2 cellular contexts compared by ENCODE assay signal in the genomic region with DNA sequence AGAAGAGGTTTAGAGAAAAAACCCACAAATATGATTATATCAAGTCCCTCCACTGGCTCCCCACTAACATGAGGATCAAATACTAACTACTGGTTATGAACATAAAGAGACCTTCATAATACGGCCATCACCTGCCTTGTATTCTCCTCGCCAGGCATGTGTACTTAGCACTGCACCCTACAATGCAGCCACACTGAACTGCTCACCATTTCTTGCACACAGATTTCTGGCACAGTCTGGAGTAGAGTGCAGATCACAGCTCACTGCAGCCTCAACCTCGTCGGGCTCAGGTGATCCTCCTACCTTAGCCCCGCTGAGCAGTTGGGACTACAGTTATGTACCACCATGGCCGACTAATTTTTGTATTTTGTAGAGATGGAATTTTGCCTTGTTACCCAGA.
TF ChIP-seq lines count a peak whose summit lies in the region.

No MANE protein-coding gene starts in this region.

TF ChIP-seq in liver, 16 proteins besides CTCF, POLR2A, EP300 and RAD21:
- TF ChIP-seq GABPA (IDR thresholded peaks at IDR 0.05 in 1 of 2, conservative IDR thresholded peaks at IDR 0.05 in 1 of 2) (no peak), SP1 (IDR thresholded peaks at IDR 0.05) (no peak), MAX (IDR thresholded peaks at IDR 0.05) (no peak), EGR1 (IDR thresholded peaks at IDR 0.05; ENCODE audit: low read depth in 2 of 2) (no peak), HNF4G (IDR thresholded peaks at IDR 0.05) (no peak), HNF4A (conservative IDR thresholded peaks at IDR 0.05) (no peak)
- TF ChIP-seq, protein P1, sequence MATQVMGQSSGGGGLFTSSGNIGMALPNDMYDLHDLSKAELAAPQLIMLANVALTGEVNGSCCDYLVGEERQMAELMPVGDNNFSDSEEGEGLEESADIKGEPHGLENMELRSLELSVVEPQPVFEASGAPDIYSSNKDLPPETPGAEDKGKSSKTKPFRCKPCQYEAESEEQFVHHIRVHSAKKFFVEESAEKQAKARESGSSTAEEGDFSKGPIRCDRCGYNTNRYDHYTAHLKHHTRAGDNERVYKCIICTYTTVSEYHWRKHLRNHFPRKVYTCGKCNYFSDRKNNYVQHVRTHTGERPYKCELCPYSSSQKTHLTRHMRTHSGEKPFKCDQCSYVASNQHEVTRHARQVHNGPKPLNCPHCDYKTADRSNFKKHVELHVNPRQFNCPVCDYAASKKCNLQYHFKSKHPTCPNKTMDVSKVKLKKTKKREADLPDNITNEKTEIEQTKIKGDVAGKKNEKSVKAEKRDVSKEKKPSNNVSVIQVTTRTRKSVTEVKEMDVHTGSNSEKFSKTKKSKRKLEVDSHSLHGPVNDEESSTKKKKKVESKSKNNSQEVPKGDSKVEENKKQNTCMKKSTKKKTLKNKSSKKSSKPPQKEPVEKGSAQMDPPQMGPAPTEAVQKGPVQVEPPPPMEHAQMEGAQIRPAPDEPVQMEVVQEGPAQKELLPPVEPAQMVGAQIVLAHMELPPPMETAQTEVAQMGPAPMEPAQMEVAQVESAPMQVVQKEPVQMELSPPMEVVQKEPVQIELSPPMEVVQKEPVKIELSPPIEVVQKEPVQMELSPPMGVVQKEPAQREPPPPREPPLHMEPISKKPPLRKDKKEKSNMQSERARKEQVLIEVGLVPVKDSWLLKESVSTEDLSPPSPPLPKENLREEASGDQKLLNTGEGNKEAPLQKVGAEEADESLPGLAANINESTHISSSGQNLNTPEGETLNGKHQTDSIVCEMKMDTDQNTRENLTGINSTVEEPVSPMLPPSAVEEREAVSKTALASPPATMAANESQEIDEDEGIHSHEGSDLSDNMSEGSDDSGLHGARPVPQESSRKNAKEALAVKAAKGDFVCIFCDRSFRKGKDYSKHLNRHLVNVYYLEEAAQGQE (IDR thresholded peaks at IDR 0.05), result no peak

TF ChIP-seq in HepG2, 621 proteins besides CTCF, POLR2A, EP300 and RAD21:
- TF ChIP-seq FOXK2 (IDR thresholded peaks at IDR 0.05) (no peak), SETDB1 (CRISPR knock-in tag; IDR thresholded peaks at IDR 0.05; ENCODE audit: borderline replicate concordance) (no peak), ZNF678 (CRISPR knock-in tag; IDR thresholded peaks at IDR 0.05) (no peak), ZEB1 (IDR thresholded peaks at IDR 0.05; ENCODE audit: insufficient replicate concordance, low read depth) (no peak), ZNF772 (CRISPR knock-in tag; IDR thresholded peaks at IDR 0.05) (no peak), ZNF567 (CRISPR knock-in tag; IDR thresholded peaks at IDR 0.05; ENCODE audit: borderline replicate concordance) (no peak), ZNF234 (CRISPR knock-in tag; conservative IDR thresholded peaks at IDR 0.05) (no peak), ZBTB21 (CRISPR knock-in tag; IDR thresholded peaks at IDR 0.05) (no peak), ZBTB2 (CRISPR knock-in tag; IDR thresholded peaks at IDR 0.05; ENCODE audit: low read depth) (no peak), HNRNPLL (IDR thresholded peaks at IDR 0.05; ENCODE audit: low read depth, low read length, poor library complexity, severe bottlenecking) (no peak), ZNF574 (CRISPR knock-in tag; IDR thresholded peaks at IDR 0.05) (no peak), ATF1 (CRISPR knock-in tag; IDR thresholded peaks at IDR 0.05) (no peak), REXO4 (CRISPR knock-in tag; IDR thresholded peaks at IDR 0.05; ENCODE audit: borderline replicate concordance) (no peak), THAP11 (CRISPR knock-in tag; IDR thresholded peaks at IDR 0.05) (no peak), MEIS2 (CRISPR knock-in tag; IDR thresholded peaks at IDR 0.05) (no peak), SMARCC2 (IDR thresholded peaks at IDR 0.05) (no peak)
- TF ChIP-seq, protein P2, sequence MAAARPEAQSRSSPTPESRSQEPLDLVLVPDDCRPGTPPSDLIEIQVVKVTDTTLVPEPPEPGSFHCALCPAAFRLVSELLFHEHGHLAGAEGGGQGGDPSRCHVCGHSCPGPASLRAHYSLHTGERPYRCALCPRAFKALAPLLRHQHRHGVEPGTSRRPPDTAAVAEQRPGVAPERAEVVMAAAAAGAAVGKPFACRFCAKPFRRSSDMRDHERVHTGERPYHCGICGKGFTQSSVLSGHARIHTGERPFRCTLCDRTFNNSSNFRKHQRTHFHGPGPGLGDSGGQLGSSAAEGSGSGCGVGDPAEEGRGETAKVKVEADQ (CRISPR knock-in tag; IDR thresholded peaks at IDR 0.05; ENCODE audit: borderline replicate concordance), result no peak
TF ChIP-seq in HepG2: peak in this region for 0.
